1 cellular context compared by ENCODE assay signal in the genomic region with DNA sequence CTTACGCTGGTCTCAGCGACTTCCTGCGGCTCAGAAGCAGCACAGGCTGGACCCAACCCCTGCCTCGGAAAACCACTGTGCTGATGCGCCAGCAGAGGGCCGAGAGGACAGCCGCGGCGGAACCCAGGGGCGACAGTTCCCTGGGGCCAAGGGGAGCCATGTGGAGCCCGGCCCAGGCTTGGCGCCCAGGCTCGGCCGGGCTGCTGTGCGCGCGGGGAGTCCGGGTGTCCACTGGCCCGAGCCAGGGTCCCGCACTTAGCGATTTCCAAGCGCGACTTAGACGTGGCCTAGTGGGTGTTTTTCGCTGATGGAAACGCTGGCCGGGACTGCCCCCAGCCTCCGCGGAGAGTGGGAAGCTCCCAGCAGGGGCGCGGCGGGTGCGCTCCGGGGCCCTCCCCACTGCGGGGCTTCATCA.
TF ChIP-seq lines count a peak whose summit lies in the region.

No MANE protein-coding gene starts in this region.

TF ChIP-seq in endothelial cell of umbilical vein, 7 proteins besides CTCF, POLR2A, EP300 and RAD21:
- TF ChIP-seq JUN (IDR thresholded peaks at IDR 0.05; ENCODE audit: borderline replicate concordance, insufficient read depth, insufficient read length, low read depth) = no peak
- no peak for TF ChIP-seq EZH2 (IDR thresholded peaks at IDR 0.05; ENCODE audit: borderline replicate concordance, low read depth, low read length, severe bottlenecking)
- no peak for TF ChIP-seq POLR2AphosphoS5 (IDR thresholded peaks at IDR 0.05; ENCODE audit: insufficient read depth, low read depth, low read length)
- no peak for TF ChIP-seq MYC (IDR thresholded peaks at IDR 0.05; ENCODE audit: low read depth, low read length)
- no peak for TF ChIP-seq MAX (IDR thresholded peaks at IDR 0.05; ENCODE audit: insufficient read depth, insufficient read length)
- no peak for TF ChIP-seq FOS (IDR thresholded peaks at IDR 0.05; ENCODE audit: borderline replicate concordance, insufficient read depth, low read length)
- no peak for TF ChIP-seq GATA2 (IDR thresholded peaks at IDR 0.05; ENCODE audit: insufficient read depth, insufficient read length, low read depth, low read length)
